8 cellular contexts compared by ENCODE assay signal in genomic region chr11:45857834-45858492, GRCh38. TPM values are rescaled to one million over a fixed set of nuclear protein-coding genes. Genes with fewer than 3 reads are reported as not detected.
A peak's percentile ranks its signal among the peaks of the same experiment; 100 is the strongest.
DNase-seq lines count a peak whose midpoint lies in the region; ATAC-seq, FAIRE-seq and TF ChIP-seq lines count a peak whose summit lies in the region.

No MANE protein-coding gene starts in this region.

- TF ChIP-seq POLR2A in prostate gland (IDR thresholded peaks at IDR 0.05), result no peak

- H3K9ac ChIP-seq in SK-N-MC (ENCODE audit: insufficient read length), result no peak overlapping the region

- H3K36me3 ChIP-seq in SK-N-MC (ENCODE audit: insufficient read depth, low read length) (peaks cover 38% of the 10 kb centered on the region), prostate gland (peaks cover 5 to 22% of the 10 kb centered on the region in 2 donors)

- H3K4me3 ChIP-seq in SK-N-MC (peak overlapping the region; percentile 24; the same call in 1 of the 2 replicates), fibroblast of villous mesenchyme (ENCODE audit: low read depth, low read length) (no peak overlapping the region), prostate gland (no peak overlapping the region)

- H3K27ac ChIP-seq in SK-N-MC (peak overlapping the region; percentile 51; the same call in 1 of the 2 replicates), prostate gland (peak overlapping the region; percentile 65 to 77)

- DNase-seq in ELR (ENCODE audit: low read depth) (peak; percentile 43), SK-N-MC (ENCODE audit: low read depth, low spot score) (no peak), fibroblast of villous mesenchyme (ENCODE audit: low read depth) (peak; percentile 74), prostate gland (ENCODE audit: low spot score) (no peak), HTR-8/SVneo (ENCODE audit: insufficient read length, low spot score) (no peak)
- no peak for DNase-seq in stimulated activated CD8-positive, alpha-beta memory T cell treated with anti-CD3 and anti-CD28 coated beads, Interleukin-4, amount 100 ng/mL, for 48 hours

- intact Hi-C loops in prostate gland (cut with DNase I), result no loop called here

- peaks cover 20% of the 10 kb centered on the region for H3K4me1 ChIP-seq in prostate gland (replicated peaks)

- ATAC-seq in HG02623 (IDR thresholded peaks at IDR 0.05; ENCODE audit: unreplicated experiment), result no peak
- ATAC-seq in GM19395 (IDR thresholded peaks at IDR 0.05; ENCODE audit: unreplicated experiment), result no peak

- no peaks in the 10 kb centered on the region for H3K27me3 ChIP-seq in prostate gland (replicated peaks; ENCODE audit: insufficient read depth)

- H3K9me3 ChIP-seq in SK-N-MC (ENCODE audit: low read depth, low read length) (no peaks in the 10 kb centered on the region), prostate gland (no peaks in the 10 kb centered on the region)

- FAIRE-seq in HTR-8/SVneo (lab: Jason Lieb, UNC), result no peak

- no peak for TF ChIP-seq CTCF in fibroblast of villous mesenchyme (IDR thresholded peaks at IDR 0.05; ENCODE audit: insufficient read depth, low read depth, low read length)
- no peak for TF ChIP-seq CTCF in prostate gland (IDR thresholded peaks at IDR 0.05)

- WGBS in prostate gland, result 49% methylated on average over 4 of the region's 4 CpGs

RNA-seq across cellular contexts. Expression of gene CRY2, which starts 10.7 kb away (rescaled TPM):
- total RNA-seq in fibroblast of villous mesenchyme (14.5 and 14.7 TPM in 2 replicates), prostate gland (10 to 100 TPM; 45.4 to 70.8 TPM)

RNA-seq across cellular contexts. Expression of gene MAPK8IP1, which starts 27.5 kb away (rescaled TPM):
- 6.5 and 6.8 TPM in 2 replicates for total RNA-seq in fibroblast of villous mesenchyme
- total RNA-seq in prostate gland, result 10 to 100 TPM; 19.8 to 46.9 TPM

RNA-seq across cellular contexts. Expression of gene FREY1, which starts 49.1 kb away (rescaled TPM):
- total RNA-seq in fibroblast of villous mesenchyme, result 0.43 and 0.64 TPM in 2 replicates
- total RNA-seq in prostate gland, result 1 to 10 TPM in 1 of 2 donors, under 1 TPM in 1; 0.59 to 2.8 TPM

RNA-seq across cellular contexts. Expression of gene SLC35C1, which starts 53.0 kb away (rescaled TPM):
- total RNA-seq in fibroblast of villous mesenchyme (14.2 and 14.5 TPM in 2 replicates), prostate gland (10 to 100 TPM; 14.1 to 20.6 TPM)

RNA-seq across cellular contexts. Expression of gene PEX16, which starts 59.7 kb away (rescaled TPM):
- 24.6 and 28.3 TPM in 2 replicates for total RNA-seq in fibroblast of villous mesenchyme
- total RNA-seq in prostate gland, result 10 to 100 TPM; 31.8 to 35.4 TPM

Comparison
In these comparisons a context has a peak if more than half of its experiments do, and no peak if none do; other contexts are left out.
1. DNase-seq: peak in ELR (single experiment) and fibroblast of villous mesenchyme (single experiment); none in SK-N-MC (single experiment), prostate gland (single experiment), HTR-8/SVneo (single experiment) and stimulated activated CD8-positive, alpha-beta memory T cell treated with anti-CD3 and anti-CD28 coated beads, Interleukin-4, amount 100 ng/mL, for 48 hours (single experiment).